10 cellular contexts compared by ENCODE assay signal in the genomic region with DNA sequence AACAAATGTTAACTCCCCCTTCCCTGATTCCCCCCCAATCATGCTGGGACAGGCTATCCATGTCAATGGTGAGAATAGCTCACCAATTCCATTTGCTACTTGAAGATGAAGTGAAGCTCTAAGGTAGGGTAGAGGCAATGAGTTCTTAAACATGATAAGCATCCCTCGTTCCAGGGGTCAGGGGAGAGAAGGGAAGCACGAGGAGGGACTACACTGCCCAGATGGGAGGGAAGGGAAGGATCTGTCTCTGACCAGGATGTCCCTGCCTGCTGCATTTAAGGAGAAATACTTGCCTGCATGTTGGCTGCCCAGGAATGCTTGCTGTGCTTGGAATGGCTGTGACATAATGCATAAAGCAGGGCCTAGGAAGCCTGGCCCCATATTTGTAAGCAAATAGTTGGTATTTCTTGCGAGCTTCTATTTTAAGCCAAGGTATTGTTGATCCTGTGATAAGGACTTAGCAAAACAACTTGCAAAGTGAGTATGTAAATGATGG.
A peak's percentile ranks its signal among the peaks of the same experiment; 100 is the strongest.
DNase-seq lines count a peak whose midpoint lies in the region; ATAC-seq, FAIRE-seq and TF ChIP-seq lines count a peak whose summit lies in the region.
"Had no signal": no experiment of that assay in that cellular context is flagged by ENCODE, and none has a peak within 500 bp of the region (broad histone marks: within the 10 kb centered on the region; RNA-seq: fewer than 3 reads in every experiment).

No MANE protein-coding gene starts in this region.

- H4K20me1 ChIP-seq in H1 (replicated peaks in 1 of 2; ENCODE audit: control insufficient read depth in 1 of 2, insufficient read depth in 2 of 2, low read length in 2 of 2): no peaks in the 10 kb centered on the region
- no peaks in the 10 kb centered on the region for H4K20me1 ChIP-seq in neural progenitor cell (ENCODE audit: low read depth)

- no peak overlapping the region for H4K8ac ChIP-seq in H1 (ENCODE audit: extremely low read depth, insufficient read depth, low read length)

- H2BK15ac ChIP-seq in H1 (ENCODE audit: low read length): no peak overlapping the region

- H3K18ac ChIP-seq in H1 (ENCODE audit: extremely low read depth, low read length): peak overlapping the region; percentile 40; the same call in 1 of the 2 replicates

- H2BK120ac ChIP-seq in H1 (replicated peaks; ENCODE audit: low read depth, low read length): no peak overlapping the region

- 0 out of 2 replicates have a peak overlapping the region, but pooled peaks have one; percentile 10 for H2BK12ac ChIP-seq in H1 (ENCODE audit: low read depth, low read length)

- H2AK5ac ChIP-seq in H1 (ENCODE audit: low read depth, low read length): no peak overlapping the region; the same call in 1 of the 2 replicates

- POLR2A ChIA-PET in H1 (lab: Charles Lee; ENCODE audit: partially characterized antibody): interaction anchor here (0.5 to 1.5 kb wide), 9 partner anchors 9 to 44 kb away, joined by 3 to 5 read pairs (median 4); no protein-coding TSS in a partner anchor

- H3K4me1 ChIP-seq in CD4-positive, CD25-positive, alpha-beta regulatory T cell (ENCODE audit: control insufficient read depth, insufficient read depth, low read length, poor library complexity, severe bottlenecking): peaks cover 6% of the 10 kb centered on the region
- H3K4me1 ChIP-seq in HUES6 (ENCODE audit: control insufficient read depth, insufficient read depth, low read length): peaks cover 25% of the 10 kb centered on the region
- peaks cover 8 to 19% (median 16%) of the 10 kb centered on the region in 4 experiments; a peak in 6 of 7 replicates for H3K4me1 ChIP-seq in H1 (replicated peaks in 1 of 4; ENCODE audit: control insufficient read depth in 3 of 4, insufficient read depth in 4 of 4, low read length in 3 of 4)
- H3K4me1 ChIP-seq in neural progenitor cell: peaks cover 14% of the 10 kb centered on the region

- H3K14ac ChIP-seq in H1 (ENCODE audit: insufficient read length): no peak overlapping the region

- WGBS in H1 (ENCODE audit: extremely low coverage in 1 of 2, insufficient coverage in 1 of 2, insufficient read length in 1 of 2, insufficient replicate concordance in 2 of 2, low coverage in 1 of 2, low lambda C conversion rate in 2 of 2, missing lambda C conversion rate in 1 of 2), 2 experiments: 12% methylated on average over 3 of the region's 3 CpGs; no CpG with 5 or more reads in 1 of the 2 experiments

- H3K36me3 Mint-ChIP-seq in CD4-positive, CD25-positive, alpha-beta regulatory T cell: peaks cover 64% of the 10 kb centered on the region
- peaks cover 43% of the 10 kb centered on the region for H3K36me3 Mint-ChIP-seq in neural progenitor cell

- H3K56ac ChIP-seq in H1 (replicated peaks; ENCODE audit: insufficient read length, low read depth, low read length): no peak overlapping the region

- CTCF ChIA-PET in H1 (lab: Charles Lee; ENCODE audit: partially characterized antibody): interaction anchor here (0.6 to 2.7 kb wide), 12 partner anchors 9 to 226 kb away, joined by 3 to 10 read pairs (median 3); a partner anchor contains a TSS

- H3F3A ChIP-seq in neural progenitor cell (ENCODE audit: low read depth): no peaks in the 10 kb centered on the region

- H3K9ac ChIP-seq in HUES6 (ENCODE audit: low read length) (no peak overlapping the region), H1 (replicated peaks in 1 of 4; ENCODE audit: extremely low read depth in 1 of 4, low read depth in 3 of 4, low read length in 3 of 4) (no peak overlapping the region), neural progenitor cell (no peak overlapping the region)

- H3K9me3 ChIP-seq in CD4-positive, CD25-positive, alpha-beta regulatory T cell (ENCODE audit: control insufficient read depth in 2 of 2, low read length in 2 of 2): no peaks in the 10 kb centered on the region
- no peaks in the 10 kb centered on the region for H3K9me3 ChIP-seq in HUES6 (ENCODE audit: control insufficient read depth, insufficient read depth, low read depth, low read length)
- no peaks in the 10 kb centered on the region for H3K9me3 ChIP-seq in H1 (ENCODE audit: insufficient read depth in 2 of 2, low read depth in 1 of 2, low read length in 1 of 2)
- no peaks in the 10 kb centered on the region for H3K9me3 ChIP-seq in neural progenitor cell (ENCODE audit: low read depth)

- H3K27ac Mint-ChIP-seq in CD4-positive, CD25-positive, alpha-beta regulatory T cell: peak overlapping the region in 2 of 3 donors; percentile 64 to 85
- H3K27ac Mint-ChIP-seq in neural progenitor cell: no peak overlapping the region

- H3K79me2 ChIP-seq in H1 (ENCODE audit: control insufficient read depth in 1 of 2, insufficient read depth in 2 of 2, low read length in 2 of 2): no peaks in the 10 kb centered on the region
- H3K79me2 ChIP-seq in neural progenitor cell (ENCODE audit: low read depth): no peaks in the 10 kb centered on the region

- no peak overlapping the region for H3K4me3 ChIP-seq in CD4-positive, CD25-positive, alpha-beta regulatory T cell (ENCODE audit: low read depth, low read length)
- H3K4me3 ChIP-seq in HUES6 (ENCODE audit: low read depth, low read length) (no peak overlapping the region), H1 (ENCODE audit: extremely low read depth in 1 of 4, insufficient read depth in 2 of 4, low read depth in 3 of 4, low read length in 4 of 4) (peak overlapping the region in 1 of 4 experiments; percentile 15; a peak in 1 of 8 replicates), neural progenitor cell (no peak overlapping the region)
- H3K4me3 ChIP-seq: K562 had no signal

- H3K4ac ChIP-seq in H1 (replicated peaks; ENCODE audit: insufficient read length, low read depth, low read length): no peak overlapping the region

- no peak overlapping the region for H3K27ac ChIP-seq in CD4-positive, CD25-positive, alpha-beta regulatory T cell (ENCODE audit: insufficient read depth, low read length, poor library complexity, severe bottlenecking)
- H3K27ac ChIP-seq in HUES6 (ENCODE audit: low read depth, low read length) (0 out of 2 replicates have a peak overlapping the region, but pooled peaks have one; percentile 49), H1 (ENCODE audit: low read depth, low read length) (peak overlapping the region; percentile 6; the same call in 1 of the 2 replicates), neural progenitor cell (no peak overlapping the region)

- no peak overlapping the region for H2BK20ac ChIP-seq in H1 (ENCODE audit: low read length)

- H3K23me2 ChIP-seq in H1 (ENCODE audit: low read depth, low read length): 0 out of 2 replicates have a peak, but pooled peaks cover 2% of the 10 kb centered on the region

- no peaks in the 10 kb centered on the region for H3K27me3 Mint-ChIP-seq in CD4-positive, CD25-positive, alpha-beta regulatory T cell
- H3K27me3 Mint-ChIP-seq in neural progenitor cell (ENCODE audit: insufficient read depth, low read depth): no peaks in the 10 kb centered on the region

- peaks cover 0 to 2% (median 0%) of the 10 kb centered on the region in 7 donors for H3K9me3 Mint-ChIP-seq in CD4-positive, CD25-positive, alpha-beta regulatory T cell
- H3K9me3 Mint-ChIP-seq in neural progenitor cell: no peaks in the 10 kb centered on the region

- peak; percentile 99 for FAIRE-seq in H1 (lab: Jason Lieb, UNC)
- FAIRE-seq in GM19239 (lab: Jason Lieb, UNC): no peak
- FAIRE-seq: K562 had no signal

- H3K4me2 ChIP-seq in H1 (ENCODE audit: insufficient read depth in 1 of 2, low read depth in 2 of 2, low read length in 2 of 2): peak overlapping the region; percentile 45 to 59
- H3K4me2 ChIP-seq in neural progenitor cell: no peak overlapping the region

- H3K27me3 ChIP-seq in CD4-positive, CD25-positive, alpha-beta regulatory T cell (ENCODE audit: control insufficient read depth, insufficient read depth, low read length): no peaks in the 10 kb centered on the region
- H3K27me3 ChIP-seq in HUES6 (ENCODE audit: control insufficient read depth, insufficient read depth, low read length) (no peaks in the 10 kb centered on the region), H1 (replicated peaks in 1 of 4; ENCODE audit: control insufficient read depth in 3 of 4, extremely low read depth in 1 of 4, insufficient read depth in 3 of 4, low read length in 3 of 4) (no peaks in the 10 kb centered on the region), neural progenitor cell (no peaks in the 10 kb centered on the region)

- peak overlapping the region; percentile 46 for H4K5ac ChIP-seq in H1 (ENCODE audit: insufficient read length, low read depth, low read length)

- peak in 1 of 2 experiments; percentile 18; a peak in 3 of 4 replicates for TF ChIP-seq RAD21 in H1 (IDR thresholded peaks at IDR 0.05 in 1 of 2, conservative IDR thresholded peaks at IDR 0.05 in 1 of 2; ENCODE audit: low read depth in 2 of 2, low read length in 2 of 2)

- ATAC-seq in CD4-positive, CD25-positive, alpha-beta regulatory T cell (ENCODE audit: low read depth in 2 of 2): no peak
- ATAC-seq in HG02981 (IDR thresholded peaks at IDR 0.05; ENCODE audit: unreplicated experiment) (no peak), GM21515 (IDR thresholded peaks at IDR 0.05; ENCODE audit: unreplicated experiment) (no peak)
- ATAC-seq: K562 had no signal

- TF ChIP-seq EP300 in H1 (IDR thresholded peaks at IDR 0.05; ENCODE audit: borderline replicate concordance in 1 of 2, low read depth in 2 of 2, low read length in 2 of 2): peak in 1 of 2 experiments; percentile 67; a peak in 1 of 3 replicates

- H3K4me3 Mint-ChIP-seq in CD4-positive, CD25-positive, alpha-beta regulatory T cell: no peak overlapping the region
- H3K4me3 Mint-ChIP-seq in neural progenitor cell: no peak overlapping the region

- no peak for TF ChIP-seq POLR2A in H1 (IDR thresholded peaks at IDR 0.05; ENCODE audit: control extremely low read depth in 1 of 2, low read depth in 2 of 2, low read length in 2 of 2)

- DNase-seq in CD4-positive, CD25-positive, alpha-beta regulatory T cell: no peak
- peak in 1 of 2 experiments; percentile 79 for DNase-seq in H1 (ENCODE audit: low read depth in 1 of 2, low spot score in 2 of 2)
- peak; percentile 19 for DNase-seq in neural progenitor cell (ENCODE audit: low spot score)
- DNase-seq in GM19239 (ENCODE audit: insufficient read length, low spot score): no peak
- no peak for DNase-seq in activated CD4-positive, alpha-beta T cell treated with anti-CD3 and anti-CD28 coated beads for 4 hours
- DNase-seq: stimulated activated CD4-positive, alpha-beta T cell treated with anti-CD3 and anti-CD28 coated beads, Interleukin-15, amount 100 ng/mL, for 24 hours had no signal

- peaks cover 0 to 23% (median 10%) of the 10 kb centered on the region in 4 donors for H3K4me1 Mint-ChIP-seq in CD4-positive, CD25-positive, alpha-beta regulatory T cell
- no peaks in the 10 kb centered on the region for H3K4me1 Mint-ChIP-seq in neural progenitor cell

- H3K36me3 ChIP-seq in CD4-positive, CD25-positive, alpha-beta regulatory T cell (ENCODE audit: control insufficient read depth, insufficient read depth, low read length): peaks cover 48% of the 10 kb centered on the region
- H3K36me3 ChIP-seq in HUES6 (ENCODE audit: control insufficient read depth, insufficient read depth, low read length) (peaks cover 28% of the 10 kb centered on the region), H1 (ENCODE audit: control insufficient read depth in 2 of 4, insufficient read depth in 4 of 4, low read length in 3 of 4) (peaks cover 2 to 13% (median 7%) of the 10 kb centered on the region in 4 experiments; a peak in 4 of 8 replicates), neural progenitor cell (peaks cover 11% of the 10 kb centered on the region)

- H2AFZ ChIP-seq in H1 (ENCODE audit: low read length): no peak overlapping the region
- H2AFZ ChIP-seq in neural progenitor cell (replicated peaks): no peak overlapping the region

- H3K23ac ChIP-seq in H1 (ENCODE audit: insufficient read length): no peak overlapping the region

- TF ChIP-seq CTCF in H1 (IDR thresholded peaks at IDR 0.05; ENCODE audit: control extremely low read depth in 1 of 3, insufficient read depth in 1 of 3, low read depth in 1 of 3, low read length in 3 of 3) (no peak), neural progenitor cell (IDR thresholded peaks at IDR 0.05) (no peak)

- no peak overlapping the region for H4K91ac ChIP-seq in H1 (replicated peaks; ENCODE audit: insufficient read length, low read length)

- no peaks in the 10 kb centered on the region for H3K79me1 ChIP-seq in H1 (ENCODE audit: low read depth, low read length)

- H2BK5ac ChIP-seq in H1 (ENCODE audit: low read depth, low read length): 0 out of 2 replicates have a peak overlapping the region, but pooled peaks have one; percentile 6

Comparison
In these comparisons a context has a peak if more than half of its experiments do, and no peak if none do; other contexts are left out.
1. H3K27ac ChIP-seq: peak in HUES6 (single experiment) and H1 (single experiment); none in CD4-positive, CD25-positive, alpha-beta regulatory T cell (single experiment) and neural progenitor cell (single experiment).